Comparison of ENCODE assay signal across 3 cellular contexts in the genomic region with DNA sequence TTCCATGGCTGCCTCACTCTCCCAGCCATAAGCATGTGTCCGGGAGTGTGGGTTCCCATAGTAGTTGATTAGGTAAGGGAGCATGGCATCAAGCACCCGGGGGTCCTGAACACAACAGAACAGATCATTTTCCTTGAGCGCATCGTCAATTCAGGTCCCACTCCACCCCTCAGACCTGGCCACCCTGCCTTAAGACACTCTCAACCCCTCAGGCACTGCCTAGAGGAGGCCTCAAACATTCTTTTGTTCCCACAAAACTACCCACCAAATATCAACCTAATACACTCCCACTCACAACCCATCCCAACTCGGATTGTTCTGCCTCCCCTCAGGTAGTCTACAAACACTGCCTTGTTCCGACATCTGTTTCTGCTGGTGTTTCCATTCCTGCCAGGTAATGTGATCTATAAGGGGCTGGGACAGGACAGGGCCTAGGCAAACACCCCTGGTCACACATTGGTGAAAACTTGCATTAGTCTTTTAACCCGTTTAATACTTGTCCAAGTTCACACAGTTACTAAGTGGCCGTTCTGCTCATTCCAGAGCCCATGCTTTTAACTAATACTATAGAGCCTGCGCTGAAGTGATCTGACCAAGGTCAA.
TF ChIP-seq lines count a peak whose summit lies in the region.

No MANE protein-coding gene starts in this region.

TF ChIP-seq in SK-N-SH, 30 proteins besides CTCF, POLR2A, EP300 and RAD21 (continued from another document):
- TF ChIP-seq, protein P1, sequence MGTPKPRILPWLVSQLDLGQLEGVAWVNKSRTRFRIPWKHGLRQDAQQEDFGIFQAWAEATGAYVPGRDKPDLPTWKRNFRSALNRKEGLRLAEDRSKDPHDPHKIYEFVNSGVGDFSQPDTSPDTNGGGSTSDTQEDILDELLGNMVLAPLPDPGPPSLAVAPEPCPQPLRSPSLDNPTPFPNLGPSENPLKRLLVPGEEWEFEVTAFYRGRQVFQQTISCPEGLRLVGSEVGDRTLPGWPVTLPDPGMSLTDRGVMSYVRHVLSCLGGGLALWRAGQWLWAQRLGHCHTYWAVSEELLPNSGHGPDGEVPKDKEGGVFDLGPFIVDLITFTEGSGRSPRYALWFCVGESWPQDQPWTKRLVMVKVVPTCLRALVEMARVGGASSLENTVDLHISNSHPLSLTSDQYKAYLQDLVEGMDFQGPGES (IDR thresholded peaks at IDR 0.05; ENCODE audit: low read depth, low read length) = no peak
- TF ChIP-seq FOXJ3 (CRISPR knock-in tag; IDR thresholded peaks at IDR 0.05) = no peak
- TF ChIP-seq RCOR1 (IDR thresholded peaks at IDR 0.05; ENCODE audit: low read length) = no peak
- no peak for TF ChIP-seq PBX3 (IDR thresholded peaks at IDR 0.05)
- TF ChIP-seq GATA2 (CRISPR knock-in tag; IDR thresholded peaks at IDR 0.05) = no peak
- no peak for TF ChIP-seq TCF12 (IDR thresholded peaks at IDR 0.05)

TF ChIP-seq in SK-N-SH treated with all-trans-retinoic acid at 6 μM for 48 hours, 23 proteins besides CTCF, POLR2A, EP300 and RAD21 (continued from another document):
- TF ChIP-seq, protein P2, sequence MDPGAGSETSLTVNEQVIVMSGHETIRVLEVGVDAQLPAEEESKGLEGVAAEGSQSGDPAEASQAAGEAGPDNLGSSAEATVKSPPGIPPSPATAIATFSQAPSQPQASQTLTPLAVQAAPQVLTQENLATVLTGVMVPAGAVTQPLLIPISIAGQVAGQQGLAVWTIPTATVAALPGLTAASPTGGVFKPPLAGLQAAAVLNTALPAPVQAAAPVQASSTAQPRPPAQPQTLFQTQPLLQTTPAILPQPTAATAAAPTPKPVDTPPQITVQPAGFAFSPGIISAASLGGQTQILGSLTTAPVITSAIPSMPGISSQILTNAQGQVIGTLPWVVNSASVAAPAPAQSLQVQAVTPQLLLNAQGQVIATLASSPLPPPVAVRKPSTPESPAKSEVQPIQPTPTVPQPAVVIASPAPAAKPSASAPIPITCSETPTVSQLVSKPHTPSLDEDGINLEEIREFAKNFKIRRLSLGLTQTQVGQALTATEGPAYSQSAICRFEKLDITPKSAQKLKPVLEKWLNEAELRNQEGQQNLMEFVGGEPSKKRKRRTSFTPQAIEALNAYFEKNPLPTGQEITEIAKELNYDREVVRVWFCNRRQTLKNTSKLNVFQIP (CRISPR knock-in tag; IDR thresholded peaks at IDR 0.05; ENCODE audit: borderline replicate concordance, low read depth) = no peak
- TF ChIP-seq, protein P3, sequence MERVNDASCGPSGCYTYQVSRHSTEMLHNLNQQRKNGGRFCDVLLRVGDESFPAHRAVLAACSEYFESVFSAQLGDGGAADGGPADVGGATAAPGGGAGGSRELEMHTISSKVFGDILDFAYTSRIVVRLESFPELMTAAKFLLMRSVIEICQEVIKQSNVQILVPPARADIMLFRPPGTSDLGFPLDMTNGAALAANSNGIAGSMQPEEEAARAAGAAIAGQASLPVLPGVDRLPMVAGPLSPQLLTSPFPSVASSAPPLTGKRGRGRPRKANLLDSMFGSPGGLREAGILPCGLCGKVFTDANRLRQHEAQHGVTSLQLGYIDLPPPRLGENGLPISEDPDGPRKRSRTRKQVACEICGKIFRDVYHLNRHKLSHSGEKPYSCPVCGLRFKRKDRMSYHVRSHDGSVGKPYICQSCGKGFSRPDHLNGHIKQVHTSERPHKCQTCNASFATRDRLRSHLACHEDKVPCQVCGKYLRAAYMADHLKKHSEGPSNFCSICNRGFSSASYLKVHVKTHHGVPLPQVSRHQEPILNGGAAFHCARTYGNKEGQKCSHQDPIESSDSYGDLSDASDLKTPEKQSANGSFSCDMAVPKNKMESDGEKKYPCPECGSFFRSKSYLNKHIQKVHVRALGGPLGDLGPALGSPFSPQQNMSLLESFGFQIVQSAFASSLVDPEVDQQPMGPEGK (CRISPR knock-in tag; IDR thresholded peaks at IDR 0.05; ENCODE audit: borderline replicate concordance) = no peak
- TF ChIP-seq RARB (CRISPR knock-in tag; IDR thresholded peaks at IDR 0.05) (no peak), BACH2 (CRISPR knock-in tag; IDR thresholded peaks at IDR 0.05; ENCODE audit: borderline replicate concordance) (no peak), ZFP30 (CRISPR knock-in tag; IDR thresholded peaks at IDR 0.05) (no peak)
- TF ChIP-seq, protein P4, sequence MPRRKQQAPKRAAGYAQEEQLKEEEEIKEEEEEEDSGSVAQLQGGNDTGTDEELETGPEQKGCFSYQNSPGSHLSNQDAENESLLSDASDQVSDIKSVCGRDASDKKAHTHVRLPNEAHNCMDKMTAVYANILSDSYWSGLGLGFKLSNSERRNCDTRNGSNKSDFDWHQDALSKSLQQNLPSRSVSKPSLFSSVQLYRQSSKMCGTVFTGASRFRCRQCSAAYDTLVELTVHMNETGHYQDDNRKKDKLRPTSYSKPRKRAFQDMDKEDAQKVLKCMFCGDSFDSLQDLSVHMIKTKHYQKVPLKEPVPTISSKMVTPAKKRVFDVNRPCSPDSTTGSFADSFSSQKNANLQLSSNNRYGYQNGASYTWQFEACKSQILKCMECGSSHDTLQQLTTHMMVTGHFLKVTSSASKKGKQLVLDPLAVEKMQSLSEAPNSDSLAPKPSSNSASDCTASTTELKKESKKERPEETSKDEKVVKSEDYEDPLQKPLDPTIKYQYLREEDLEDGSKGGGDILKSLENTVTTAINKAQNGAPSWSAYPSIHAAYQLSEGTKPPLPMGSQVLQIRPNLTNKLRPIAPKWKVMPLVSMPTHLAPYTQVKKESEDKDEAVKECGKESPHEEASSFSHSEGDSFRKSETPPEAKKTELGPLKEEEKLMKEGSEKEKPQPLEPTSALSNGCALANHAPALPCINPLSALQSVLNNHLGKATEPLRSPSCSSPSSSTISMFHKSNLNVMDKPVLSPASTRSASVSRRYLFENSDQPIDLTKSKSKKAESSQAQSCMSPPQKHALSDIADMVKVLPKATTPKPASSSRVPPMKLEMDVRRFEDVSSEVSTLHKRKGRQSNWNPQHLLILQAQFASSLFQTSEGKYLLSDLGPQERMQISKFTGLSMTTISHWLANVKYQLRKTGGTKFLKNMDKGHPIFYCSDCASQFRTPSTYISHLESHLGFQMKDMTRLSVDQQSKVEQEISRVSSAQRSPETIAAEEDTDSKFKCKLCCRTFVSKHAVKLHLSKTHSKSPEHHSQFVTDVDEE (CRISPR knock-in tag; IDR thresholded peaks at IDR 0.05) = no peak

TF ChIP-seq in WTC11, 78 proteins besides CTCF, POLR2A, EP300 and RAD21 (continued from another document):
- TF ChIP-seq STAT6 (CRISPR knock-in tag; conservative IDR thresholded peaks at IDR 0.05; ENCODE audit: low read depth) (no peak), ZNF532 (CRISPR knock-in tag; IDR thresholded peaks at IDR 0.05; ENCODE audit: borderline replicate concordance) (no peak)
